In the genomic region with DNA sequence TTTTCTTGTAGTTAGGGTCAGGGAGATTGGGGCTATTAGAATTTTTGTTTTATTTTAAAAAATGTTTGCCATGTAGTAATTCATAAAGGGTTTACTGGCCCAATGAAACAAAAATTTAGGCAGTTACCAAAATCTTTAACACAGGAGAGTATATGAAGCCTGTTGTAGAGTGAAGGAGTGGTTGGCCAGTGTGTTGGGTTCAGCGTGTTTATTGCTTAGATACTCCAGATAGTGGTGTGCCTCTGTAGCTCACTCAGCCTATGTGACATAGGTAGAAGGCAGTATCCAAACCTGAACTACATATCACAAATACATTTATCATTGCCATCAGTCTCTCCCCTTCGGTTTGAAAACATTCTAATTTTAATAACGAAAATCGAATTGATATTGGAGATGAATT, we compare ENCODE assay signal across 18 cellular contexts. TPM values are rescaled to one million over a fixed set of nuclear protein-coding genes. Genes with fewer than 3 reads are reported as not detected.
DNase-seq lines count a peak whose midpoint lies in the region; ATAC-seq, FAIRE-seq and TF ChIP-seq lines count a peak whose summit lies in the region.
"Had no signal": no experiment of that assay in that cellular context is flagged by ENCODE, and none has a peak within 500 bp of the region (broad histone marks: within the 10 kb centered on the region; RNA-seq: fewer than 3 reads in every experiment).

No MANE protein-coding gene starts in this region.

- H3K4me3 ChIP-seq in right cardiac atrium (ENCODE audit: low read length): peak overlapping the region; percentile 66
- peak overlapping the region; percentile 44 to 99 (median 96) for H3K4me3 ChIP-seq in endothelial cell of umbilical vein (replicated peaks in 1 of 3; ENCODE audit: insufficient read depth in 1 of 3, low read depth in 1 of 3, low read length in 3 of 3)
- peak overlapping the region in 1 of 2 donors; percentile 25 for H3K4me3 ChIP-seq in muscle layer of duodenum (ENCODE audit: low read depth in 1 of 2, low read length in 2 of 2)

- CTCF ChIA-PET in endothelial cell of umbilical vein (lab: Charles Lee): interaction anchor here (1.8 to 2.5 kb wide), 4 partner anchors 15 to 138 kb away, joined by 4 to 8 read pairs (median 6); no protein-coding TSS in a partner anchor

- H3K36me3 ChIP-seq in endothelial cell of umbilical vein (ENCODE audit: control insufficient read depth in 2 of 2, extremely low read depth in 1 of 2, insufficient read depth in 2 of 2, low read length in 2 of 2): no peaks in the 10 kb centered on the region
- H3K36me3 ChIP-seq in muscle layer of duodenum (ENCODE audit: control insufficient read depth in 1 of 2, insufficient read depth in 2 of 2, low read length in 2 of 2): no peaks in the 10 kb centered on the region
- H3K36me3 ChIP-seq: ascending aorta, neutrophil had no signal

- peak; percentile 60 for FAIRE-seq in endothelial cell of umbilical vein (lab: Jason Lieb, UNC)
- no peak for FAIRE-seq in GM19239 (lab: Jason Lieb, UNC)
- FAIRE-seq: RCC 7860 had no signal

- no peaks in the 10 kb centered on the region for H3K9me3 ChIP-seq in right cardiac atrium (ENCODE audit: control insufficient read depth, low read length)
- no peaks in the 10 kb centered on the region for H3K9me3 ChIP-seq in endothelial cell of umbilical vein (replicated peaks; ENCODE audit: control insufficient read depth, insufficient read depth, low read length)
- no peaks in the 10 kb centered on the region for H3K9me3 ChIP-seq in muscle layer of duodenum (ENCODE audit: control insufficient read depth in 1 of 2, low read length in 2 of 2)
- H3K9me3 ChIP-seq: ascending aorta, neutrophil had no signal

- H3K4me2 ChIP-seq in endothelial cell of umbilical vein (ENCODE audit: insufficient read depth, low read length): peak overlapping the region; percentile 99

- no peak for TF ChIP-seq POLR2A in endothelial cell of umbilical vein (IDR thresholded peaks at IDR 0.05; ENCODE audit: low read depth, low read length)

- POLR2A ChIA-PET in endothelial cell of umbilical vein (lab: Charles Lee): interaction anchor here (0.8 kb wide), 1 partner anchor 45 kb away, joined by 3 read pairs; no protein-coding TSS in a partner anchor

- H2AFZ ChIP-seq in endothelial cell of umbilical vein (ENCODE audit: low read depth, low read length): no peak overlapping the region

- DNase-seq in right cardiac atrium (no peak), Right ventricle myocardium superior (no peak), endothelial cell of umbilical vein (ENCODE audit: low read depth, low spot score) (peak; percentile 65), DMS79 treated with DMSO at 0.1 percent for 48 hours (lab: John Stamatoyannopoulos, UW) (no peak), DMS53 treated with DMSO at 0.1 percent for 48 hours (lab: John Stamatoyannopoulos, UW; ENCODE audit: unreplicated experiment) (no peak), GM19239 (ENCODE audit: insufficient read length, low spot score) (no peak)
- DNase-seq: EL, GOT3, MM.1S, NCI-H1930, NCI-H69, T-helper 1 cell had no signal

- H3K79me2 ChIP-seq in endothelial cell of umbilical vein (ENCODE audit: control insufficient read depth, insufficient read depth, low read length): peaks cover 41% of the 10 kb centered on the region

- ATAC-seq in right cardiac atrium (peak in 1 of 2 donors; percentile 56), Right ventricle myocardium superior (ENCODE audit: poor library complexity) (no peak), GM19023 (IDR thresholded peaks at IDR 0.05; ENCODE audit: unreplicated experiment) (no peak)
- ATAC-seq: activated CD4-positive, CD25-positive, alpha-beta regulatory T cell treated with anti-CD3 and anti-CD28 coated beads, Interleukin-2, amount 50 U/mL, for 24 hours had no signal

- no peaks in the 10 kb centered on the region for H3K27me3 ChIP-seq in right cardiac atrium (ENCODE audit: control insufficient read depth, insufficient read depth)
- H3K27me3 ChIP-seq in endothelial cell of umbilical vein (ENCODE audit: control insufficient read depth in 2 of 2, insufficient read depth in 2 of 2, low read length in 2 of 2): no peaks in the 10 kb centered on the region
- H3K27me3 ChIP-seq in muscle layer of duodenum (ENCODE audit: low read depth, low read length): no peaks in the 10 kb centered on the region
- H3K27me3 ChIP-seq: ascending aorta, neutrophil had no signal

- no peak for TF ChIP-seq CTCF in endothelial cell of umbilical vein (IDR thresholded peaks at IDR 0.05; ENCODE audit: extremely low read depth in 1 of 2, insufficient read depth in 1 of 2, low read depth in 1 of 2, low read length in 2 of 2)

- H3K9me1 ChIP-seq in endothelial cell of umbilical vein (replicated peaks; ENCODE audit: control insufficient read depth, extremely low read depth, insufficient read depth, low read length): no peaks in the 10 kb centered on the region

- peak overlapping the region; percentile 94 for H3K9ac ChIP-seq in endothelial cell of umbilical vein (replicated peaks; ENCODE audit: extremely low read depth, insufficient read depth, low read length)

- dilution Hi-C loops in endothelial cell of umbilical vein (cut with MboI; ENCODE audit: extremely low pct_ligation_motif_present, low sequenced_read_pairs): no loop called here

- intact Hi-C loops in right cardiac atrium (cut with DNase I): loop anchor here in 1 of 4 donors (10.0 kb wide), 1 partner anchor 75 kb away; no protein-coding TSS in a partner anchor
- intact Hi-C loops in Right ventricle myocardium superior (cut with DNase I): no loop called here
- intact Hi-C loops in endothelial cell of umbilical vein (cut with micrococcal nuclease): loop anchor here (2.0 kb wide), 2 partner anchors 75 to 167 kb away; no protein-coding TSS in a partner anchor

- peak overlapping the region; percentile 58 for H3K27ac ChIP-seq in right cardiac atrium (ENCODE audit: low read length)
- peak overlapping the region; percentile 80 for H3K27ac ChIP-seq in endothelial cell of umbilical vein (ENCODE audit: insufficient read depth, low read depth, low read length)
- H3K27ac ChIP-seq in muscle layer of duodenum (ENCODE audit: low read length): peak overlapping the region; percentile 19
- H3K27ac ChIP-seq: neutrophil had no signal

- 53% methylated on average over 4 of the region's 4 CpGs for WGBS in right cardiac atrium

- no peaks in the 10 kb centered on the region for H4K20me1 ChIP-seq in endothelial cell of umbilical vein (replicated peaks; ENCODE audit: control insufficient read depth, extremely low read depth, insufficient read depth, low read length)

- H3K4me1 ChIP-seq in right cardiac atrium (ENCODE audit: control insufficient read depth, insufficient read depth, low read length) (peaks cover 1% of the 10 kb centered on the region), endothelial cell of umbilical vein (ENCODE audit: control insufficient read depth, extremely low read depth, insufficient read depth, low read length) (peaks cover 17% of the 10 kb centered on the region), muscle layer of duodenum (ENCODE audit: control insufficient read depth in 1 of 2, insufficient read depth in 2 of 2, low read length in 2 of 2) (no peaks in the 10 kb centered on the region)
- H3K4me1 ChIP-seq: ascending aorta had no signal

- no TSS peak for BruUV-seq in endothelial cell of umbilical vein (replicated peaks; lab: Mats Ljungman, UMichigan)

TF ChIP-seq in endothelial cell of umbilical vein, 7 proteins besides CTCF, POLR2A, EP300 and RAD21:
- no peak for TF ChIP-seq JUN (IDR thresholded peaks at IDR 0.05; ENCODE audit: borderline replicate concordance, insufficient read depth, insufficient read length, low read depth)
- TF ChIP-seq EZH2 (IDR thresholded peaks at IDR 0.05; ENCODE audit: borderline replicate concordance, low read depth, low read length, severe bottlenecking): no peak
- TF ChIP-seq FOS (IDR thresholded peaks at IDR 0.05; ENCODE audit: borderline replicate concordance, insufficient read depth, low read length): no peak
- TF ChIP-seq POLR2AphosphoS5 (IDR thresholded peaks at IDR 0.05; ENCODE audit: insufficient read depth, low read depth, low read length): no peak
- no peak for TF ChIP-seq MYC (IDR thresholded peaks at IDR 0.05; ENCODE audit: low read depth, low read length)

RNA-seq across cellular contexts. Expression of a gene that starts 1.2 kb away (rescaled TPM):
- total RNA-seq in right cardiac atrium (10 to 100 TPM; 17.8 to 29.7 (median 23.5) TPM), Right ventricle myocardium superior (19.1 TPM), endothelial cell of umbilical vein (38.9 and 44.1 TPM in 2 replicates)
- polyA plus RNA-seq in right cardiac atrium (10.2 TPM), endothelial cell of umbilical vein (20.4 and 26.9 TPM in 2 replicates)
- 28.3 and 28.8 TPM in 2 replicates for polyA plus RNA-seq in endothelial cell of umbilical vein (2011; cell fraction: cytosol; rRNA removed)
- polyA plus RNA-seq in endothelial cell of umbilical vein (2011; cell fraction: nucleus; rRNA removed): 32.0 and 39.6 TPM in 2 replicates
- polyA plus RNA-seq in endothelial cell of umbilical vein (2012): 52.5 and 53.2 TPM in 2 replicates
- polyA minus RNA-seq in endothelial cell of umbilical vein: 74.8 and 80.9 TPM in 2 replicates
- not detected for polyA minus RNA-seq in endothelial cell of umbilical vein (2011; cell fraction: cytosol; rRNA and poly(A)+ RNA removed)
- 37.5 and 52.6 TPM in 2 replicates for polyA minus RNA-seq in endothelial cell of umbilical vein (2011; cell fraction: nucleus; rRNA and poly(A)+ RNA removed)

Comparison
In these comparisons a context has a peak if more than half of its experiments do, and no peak if none do; other contexts are left out.
1. H3K27ac ChIP-seq: peak in every context shown above with its lines; median percentile 80 in endothelial cell of umbilical vein; 58 in right cardiac atrium; 19 in muscle layer of duodenum.